In genomic region chr4:100428051-100428450, GRCh38 we compare ENCODE assay signal across 13 cellular contexts.
DNase-seq lines count a peak whose midpoint lies in the region; TF ChIP-seq lines count a peak whose summit lies in the region.
"Had no signal": no experiment of that assay in that cellular context is flagged by ENCODE, and none has a peak within 500 bp of the region (broad histone marks: within the 10 kb centered on the region; RNA-seq: fewer than 3 reads in every experiment).

No MANE protein-coding gene starts in this region.

- no peak overlapping the region for H3K27ac Mint-ChIP-seq in activated CD4-positive, alpha-beta T cell treated with anti-CD3 and anti-CD28 coated beads, Interleukin-2, amount 10 ng/mL, durations not matched to agents 7 days and 5 days
- H3K27ac Mint-ChIP-seq in neural progenitor cell, result no peak overlapping the region

- in situ Hi-C loops in mammary epithelial cell (cut with MboI; ENCODE audit: low sequenced_read_pairs in 2 of 2), result loop anchor here in 1 of 2 donors (25.0 kb wide), 1 partner anchor 309 kb away; no protein-coding TSS in a partner anchor

- TF ChIP-seq CTCF in NB4 (IDR thresholded peaks at IDR 0.05; ENCODE audit: low read depth, low read length), result no peak
- no peak for TF ChIP-seq CTCF in mammary epithelial cell (conservative IDR thresholded peaks at IDR 0.05 in 1 of 2, IDR thresholded peaks at IDR 0.05 in 1 of 2; ENCODE audit: extremely low read depth in 1 of 2, insufficient read depth in 1 of 2, low read depth in 1 of 2, low read length in 2 of 2)
- no peak for TF ChIP-seq CTCF in kidney epithelial cell (IDR thresholded peaks at IDR 0.05; ENCODE audit: insufficient read depth, low read length, poor library complexity, severe bottlenecking)
- no peak for TF ChIP-seq CTCF in neural progenitor cell (IDR thresholded peaks at IDR 0.05)

- H4K20me1 ChIP-seq in mammary epithelial cell (ENCODE audit: insufficient read depth, low read length) (no peaks in the 10 kb centered on the region), neural progenitor cell (ENCODE audit: low read depth) (no peaks in the 10 kb centered on the region)

- H3K4me2 ChIP-seq in mammary epithelial cell (ENCODE audit: insufficient read depth, low read depth, low read length) (peak overlapping the region; percentile 57), neural progenitor cell (no peak overlapping the region)

- dilution Hi-C loops in mammary epithelial cell (cut with HindIII; ENCODE audit: low sequenced_read_pairs), result no loop called here

- H3K36me3 Mint-ChIP-seq in activated CD4-positive, alpha-beta T cell treated with anti-CD3 and anti-CD28 coated beads, Interleukin-2, amount 10 ng/mL, durations not matched to agents 7 days and 5 days (ENCODE audit: low read depth), result no peaks in the 10 kb centered on the region
- no peaks in the 10 kb centered on the region for H3K36me3 Mint-ChIP-seq in neural progenitor cell

- intact Hi-C loops in mammary epithelial cell (cut with micrococcal nuclease), result loop anchor here (10.0 kb wide), 1 partner anchor 157 kb away; no protein-coding TSS in a partner anchor

- H3K36me3 ChIP-seq in mammary epithelial cell (ENCODE audit: insufficient read depth, low read length) (no peaks in the 10 kb centered on the region), kidney epithelial cell (ENCODE audit: control insufficient read depth, insufficient read depth, low read length) (no peaks in the 10 kb centered on the region), neural progenitor cell (no peaks in the 10 kb centered on the region)
- H3K36me3 ChIP-seq: Peyer's patch had no signal

- no peaks in the 10 kb centered on the region for H3K79me2 ChIP-seq in mammary epithelial cell (ENCODE audit: insufficient read depth, low read length)
- H3K79me2 ChIP-seq in neural progenitor cell (ENCODE audit: low read depth), result no peaks in the 10 kb centered on the region

- H3K4me1 ChIP-seq in mammary epithelial cell (ENCODE audit: insufficient read depth, low read length), result peaks cover 14% of the 10 kb centered on the region
- H3K4me1 ChIP-seq in neural progenitor cell, result no peaks in the 10 kb centered on the region
- H3K4me1 ChIP-seq: Peyer's patch had no signal

- no peak overlapping the region for H3K9ac ChIP-seq in mammary epithelial cell (ENCODE audit: insufficient read depth, low read length)
- H3K9ac ChIP-seq in neural progenitor cell, result no peak overlapping the region

- no peaks in the 10 kb centered on the region for H3K9me3 ChIP-seq in mammary epithelial cell (replicated peaks; ENCODE audit: insufficient read depth, low read length)
- H3K9me3 ChIP-seq in neural progenitor cell (ENCODE audit: low read depth), result no peaks in the 10 kb centered on the region
- H3K9me3 ChIP-seq: Peyer's patch had no signal

- CTCF ChIA-PET in mammary epithelial cell (lab: Charles Lee; ENCODE audit: low non-redundant PET), result no interaction called here
- CTCF ChIA-PET in activated CD4-positive, alpha-beta T cell treated with anti-CD3 and anti-CD28 coated beads, Interleukin-2, amount 10 ng/mL, durations not matched to agents 7 days and 5 days (lab: Charles Lee), result no interaction called here

- H3K4me1 Mint-ChIP-seq in activated CD4-positive, alpha-beta T cell treated with anti-CD3 and anti-CD28 coated beads, Interleukin-2, amount 10 ng/mL, durations not matched to agents 7 days and 5 days, result peaks cover 5% of the 10 kb centered on the region
- H3K4me1 Mint-ChIP-seq in neural progenitor cell, result no peaks in the 10 kb centered on the region

- 49% methylated on average over 2 of the region's 2 CpGs for WGBS in mammary epithelial cell (ENCODE audit: low coverage, missing lambda C conversion rate)

- BruUV-seq in mammary epithelial cell (replicated peaks; lab: Mats Ljungman, UMichigan), result no TSS peak

- H2AFZ ChIP-seq in mammary epithelial cell (ENCODE audit: low read depth, low read length) (peak overlapping the region; percentile 48), neural progenitor cell (replicated peaks) (no peak overlapping the region)

- H3K27ac ChIP-seq in mammary epithelial cell (ENCODE audit: insufficient read depth, low read depth, low read length), result no peak overlapping the region
- no peak overlapping the region for H3K27ac ChIP-seq in neural progenitor cell
- H3K27ac ChIP-seq: Peyer's patch had no signal

- H3K4me3 ChIP-seq in NB4 (ENCODE audit: low read depth, low read length) (no peak overlapping the region), mammary epithelial cell (replicated peaks in 1 of 3; ENCODE audit: insufficient read depth in 1 of 3, low read depth in 2 of 3, low read length in 3 of 3) (no peak overlapping the region), kidney epithelial cell (ENCODE audit: low read depth, low read length) (no peak overlapping the region), neural progenitor cell (no peak overlapping the region)
- H3K4me3 ChIP-seq: Peyer's patch had no signal

- DNase-seq in EH (ENCODE audit: low read depth), result peak; percentile 41
- peak; percentile 73 for DNase-seq in NB4 (ENCODE audit: low read depth)
- peak; percentile 93 for DNase-seq in mammary epithelial cell
- DNase-seq in kidney epithelial cell (ENCODE audit: low read depth), result peak; percentile 62
- DNase-seq in activated CD4-positive, CD25-positive, alpha-beta regulatory T cell treated with anti-CD3 and anti-CD28 coated beads, Interleukin-2, amount 50 U/mL, for 72 hours, result no peak
- no peak for DNase-seq in activated CD4-positive, alpha-beta T cell treated with anti-CD3 and anti-CD28 coated beads, Interleukin-2, amount 10 ng/mL, durations not matched to agents 7 days and 5 days
- no peak for DNase-seq in stimulated activated CD8-positive, alpha-beta memory T cell treated with anti-CD3 and anti-CD28 coated beads, Interleukin-4, amount 100 ng/mL, for 48 hours
- DNase-seq in neural progenitor cell (ENCODE audit: low spot score), result no peak
- DNase-seq: activated CD4-positive, alpha-beta T cell treated with anti-CD3 and anti-CD28 coated beads for 48 hours; activated naive CD4-positive, alpha-beta T cell; NCI-H1694; Peyer's patch; stimulated activated CD4-positive, alpha-beta T cell treated with anti-CD3 and anti-CD28 coated beads, Interleukin-12 subunit alpha, Interleukin-12 subunit beta, amount 100 ng/mL, for 4 hours had no signal

- H3F3A ChIP-seq in neural progenitor cell (ENCODE audit: low read depth), result no peaks in the 10 kb centered on the region

- H3K4me3 Mint-ChIP-seq in activated CD4-positive, alpha-beta T cell treated with anti-CD3 and anti-CD28 coated beads, Interleukin-2, amount 10 ng/mL, durations not matched to agents 7 days and 5 days, result no peak overlapping the region
- no peak overlapping the region for H3K4me3 Mint-ChIP-seq in neural progenitor cell

- H3K27me3 ChIP-seq in mammary epithelial cell (ENCODE audit: insufficient read depth, low read length), result no peaks in the 10 kb centered on the region
- no peaks in the 10 kb centered on the region for H3K27me3 ChIP-seq in kidney epithelial cell (ENCODE audit: control insufficient read depth, insufficient read depth, low read length)
- no peaks in the 10 kb centered on the region for H3K27me3 ChIP-seq in neural progenitor cell
- H3K27me3 ChIP-seq: Peyer's patch had no signal

- H3K27me3 Mint-ChIP-seq in activated CD4-positive, alpha-beta T cell treated with anti-CD3 and anti-CD28 coated beads, Interleukin-2, amount 10 ng/mL, durations not matched to agents 7 days and 5 days, result no peaks in the 10 kb centered on the region
- no peaks in the 10 kb centered on the region for H3K27me3 Mint-ChIP-seq in neural progenitor cell (ENCODE audit: insufficient read depth, low read depth)

- POLR2A ChIA-PET in activated CD4-positive, alpha-beta T cell treated with anti-CD3 and anti-CD28 coated beads, Interleukin-2, amount 10 ng/mL, durations not matched to agents 7 days and 5 days (lab: Charles Lee), result no interaction called here

- TF ChIP-seq POLR2A in NB4 (IDR thresholded peaks at IDR 0.05; ENCODE audit: extremely low read depth, insufficient read length), result no peak

- H3K9me3 Mint-ChIP-seq in activated CD4-positive, alpha-beta T cell treated with anti-CD3 and anti-CD28 coated beads, Interleukin-2, amount 10 ng/mL, durations not matched to agents 7 days and 5 days, result no peaks in the 10 kb centered on the region
- H3K9me3 Mint-ChIP-seq in neural progenitor cell, result no peaks in the 10 kb centered on the region

Comparison
In these comparisons a context has a peak if more than half of its experiments do, and no peak if none do; other contexts are left out.
1. DNase-seq: peak in EH (single experiment), NB4 (single experiment), mammary epithelial cell (single experiment) and kidney epithelial cell (single experiment); none in activated CD4-positive, CD25-positive, alpha-beta regulatory T cell treated with anti-CD3 and anti-CD28 coated beads, Interleukin-2, amount 50 U/mL, for 72 hours (single experiment), activated CD4-positive, alpha-beta T cell treated with anti-CD3 and anti-CD28 coated beads, Interleukin-2, amount 10 ng/mL, durations not matched to agents 7 days and 5 days (single experiment), stimulated activated CD8-positive, alpha-beta memory T cell treated with anti-CD3 and anti-CD28 coated beads, Interleukin-4, amount 100 ng/mL, for 48 hours (single experiment) and neural progenitor cell (single experiment).